ENCODE assay signal across 9 cellular contexts in the genomic region with DNA sequence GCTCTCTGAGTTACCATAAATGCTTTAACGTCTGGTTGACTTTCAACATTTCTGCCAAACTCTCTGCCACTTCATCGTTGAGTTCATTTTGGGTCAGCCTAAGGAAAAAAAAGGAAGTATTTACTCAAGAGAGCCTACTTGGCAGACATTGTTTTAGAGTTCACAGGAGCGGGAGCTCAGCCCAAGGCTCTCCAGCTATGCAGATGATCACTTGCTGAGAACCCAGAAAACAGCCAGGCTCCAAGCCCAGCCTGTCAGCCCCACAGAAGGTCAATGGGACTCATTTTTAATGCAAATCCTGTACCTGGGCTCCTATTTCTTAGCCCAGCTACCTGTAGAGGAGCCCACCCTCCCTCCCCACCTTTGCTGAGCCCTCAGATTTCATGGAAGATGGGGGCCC. TPM values are rescaled to one million over a fixed set of nuclear protein-coding genes. Genes with fewer than 3 reads are reported as not detected.
A peak's percentile ranks its signal among the peaks of the same experiment; 100 is the strongest.
DNase-seq lines count a peak whose midpoint lies in the region; ATAC-seq and TF ChIP-seq lines count a peak whose summit lies in the region.
"Had no signal": no experiment of that assay in that cellular context is flagged by ENCODE, and none has a peak within 500 bp of the region (broad histone marks: within the 10 kb centered on the region; RNA-seq: fewer than 3 reads in every experiment).

No MANE protein-coding gene starts in this region.

- no peak overlapping the region for H3K4me2 ChIP-seq in fibroblast of lung (ENCODE audit: extremely low read depth, insufficient read depth, low read length)

- peak overlapping the region; percentile 15 to 82 (median 72) for H3K4me3 Mint-ChIP-seq in naive B cell
- no peak overlapping the region for H3K4me3 Mint-ChIP-seq in CD8-positive, alpha-beta T cell
- H3K4me3 Mint-ChIP-seq in activated naive CD4-positive, alpha-beta T cell treated with anti-CD3 and anti-CD28 coated beads for 36 hours, result no peak overlapping the region

- peaks cover 72 to 87% (median 76%) of the 10 kb centered on the region in 3 donors for H3K4me1 Mint-ChIP-seq in naive B cell
- no peaks in the 10 kb centered on the region for H3K4me1 Mint-ChIP-seq in CD8-positive, alpha-beta T cell (ENCODE audit: low read depth)
- no peaks in the 10 kb centered on the region for H3K4me1 Mint-ChIP-seq in activated naive CD4-positive, alpha-beta T cell treated with anti-CD3 and anti-CD28 coated beads for 36 hours (ENCODE audit: low read depth)

- H3K4me1 ChIP-seq in fibroblast of lung (ENCODE audit: control insufficient read depth, extremely low read depth, insufficient read depth, low read length), result peaks cover 2% of the 10 kb centered on the region
- H3K4me1 ChIP-seq in CD8-positive, alpha-beta T cell (ENCODE audit: insufficient read depth, low read length), result no peaks in the 10 kb centered on the region

- no peaks in the 10 kb centered on the region for H3K27me3 Mint-ChIP-seq in naive B cell
- H3K27me3 Mint-ChIP-seq in CD8-positive, alpha-beta T cell (ENCODE audit: low read depth), result no peaks in the 10 kb centered on the region
- no peaks in the 10 kb centered on the region for H3K27me3 Mint-ChIP-seq in activated naive CD4-positive, alpha-beta T cell treated with anti-CD3 and anti-CD28 coated beads for 36 hours (ENCODE audit: low read depth)

- CTCF ChIA-PET in CD8-positive, alpha-beta T cell (lab: Charles Lee), result no interaction called here
- CTCF ChIA-PET in activated naive CD4-positive, alpha-beta T cell treated with anti-CD3 and anti-CD28 coated beads for 36 hours (lab: Charles Lee), result no interaction called here

- peak; percentile 33 to 47 for ATAC-seq in naive B cell (ENCODE audit: low read depth in 2 of 2)
- ATAC-seq in CD8-positive, alpha-beta T cell, result no peak

- peaks cover 15 to 33% of the 10 kb centered on the region in 2 donors for H3K36me3 Mint-ChIP-seq in naive B cell
- peaks cover 77% of the 10 kb centered on the region for H3K36me3 Mint-ChIP-seq in CD8-positive, alpha-beta T cell
- H3K36me3 Mint-ChIP-seq in activated naive CD4-positive, alpha-beta T cell treated with anti-CD3 and anti-CD28 coated beads for 36 hours (ENCODE audit: low read depth), result peaks cover 19% of the 10 kb centered on the region

- H3K9me3 Mint-ChIP-seq in naive B cell, result no peaks in the 10 kb centered on the region
- H3K9me3 Mint-ChIP-seq in CD8-positive, alpha-beta T cell, result no peaks in the 10 kb centered on the region
- no peaks in the 10 kb centered on the region for H3K9me3 Mint-ChIP-seq in activated naive CD4-positive, alpha-beta T cell treated with anti-CD3 and anti-CD28 coated beads for 36 hours

- H3K9ac ChIP-seq in fibroblast of lung (ENCODE audit: insufficient read depth, low read length), result no peak overlapping the region

- H3K27me3 ChIP-seq in fibroblast of lung (ENCODE audit: control insufficient read depth, insufficient read depth, low read length), result no peaks in the 10 kb centered on the region
- H3K27me3 ChIP-seq in CD8-positive, alpha-beta T cell (ENCODE audit: insufficient read depth, low read length), result no peaks in the 10 kb centered on the region

- POLR2A ChIA-PET in CD8-positive, alpha-beta T cell (lab: Charles Lee), result no interaction called here

- H3K27ac Mint-ChIP-seq in naive B cell, result peak overlapping the region in 5 of 6 donors; percentile 76 to 97 (median 90)
- no peak overlapping the region for H3K27ac Mint-ChIP-seq in CD8-positive, alpha-beta T cell
- no peak overlapping the region for H3K27ac Mint-ChIP-seq in activated naive CD4-positive, alpha-beta T cell treated with anti-CD3 and anti-CD28 coated beads for 36 hours

- peak; percentile 55 for DNase-seq in AG08396 (ENCODE audit: low spot score)
- DNase-seq in NCI-H446 (lab: John Stamatoyannopoulos, UW), result peak; percentile 74 to 93
- peak; percentile 79 to 91 for DNase-seq in fibroblast of lung (ENCODE audit: low read depth in 2 of 2)
- no peak for DNase-seq in naive B cell
- no peak for DNase-seq in CD8-positive, alpha-beta T cell
- DNase-seq in NCI-H1436 (lab: John Stamatoyannopoulos, UW), result no peak
- no peak for DNase-seq in activated naive CD4-positive, alpha-beta T cell treated with Interleukin-2 at 50 U/mL for 16 hours
- no peak for DNase-seq in activated naive CD4-positive, alpha-beta T cell treated with anti-CD3 and anti-CD28 coated beads for 36 hours
- DNase-seq: activated T-cell treated with anti-CD3 and anti-CD28 coated beads for 4 hours had no signal

- H4K20me1 ChIP-seq in fibroblast of lung (ENCODE audit: control insufficient read depth, extremely low read depth, insufficient read depth, low read length), result no peaks in the 10 kb centered on the region

- H3K9me3 ChIP-seq in fibroblast of lung (ENCODE audit: control insufficient read depth, insufficient read depth, low read depth, low read length), result no peaks in the 10 kb centered on the region
- H3K9me3 ChIP-seq in CD8-positive, alpha-beta T cell (ENCODE audit: low read length), result no peaks in the 10 kb centered on the region

- no peaks in the 10 kb centered on the region for H3K36me3 ChIP-seq in fibroblast of lung (ENCODE audit: control insufficient read depth, insufficient read depth, low read length)
- peaks cover 22% of the 10 kb centered on the region for H3K36me3 ChIP-seq in CD8-positive, alpha-beta T cell (ENCODE audit: insufficient read depth, low read length)

- H2AFZ ChIP-seq in fibroblast of lung (ENCODE audit: low read length), result no peak overlapping the region

- intact Hi-C loops in CD8-positive, alpha-beta T cell (cut with DNase I, micrococcal nuclease), result no loop called here
- intact Hi-C loops in activated naive CD4-positive, alpha-beta T cell treated with anti-CD3 and anti-CD28 coated beads for 36 hours (cut with micrococcal nuclease), result no loop called here

- TF ChIP-seq CTCF in fibroblast of lung (conservative IDR thresholded peaks at IDR 0.05 in 1 of 2, IDR thresholded peaks at IDR 0.05 in 1 of 2; ENCODE audit: low read depth in 1 of 2, low read length in 2 of 2), result no peak
- no peak for TF ChIP-seq CTCF in CD8-positive, alpha-beta T cell (IDR thresholded peaks at IDR 0.05)

- no peaks in the 10 kb centered on the region for H3K79me2 ChIP-seq in fibroblast of lung (ENCODE audit: control insufficient read depth, insufficient read depth, low read length)

- H3K27ac ChIP-seq in fibroblast of lung (ENCODE audit: insufficient read depth, low read length), result peak overlapping the region; percentile 4
- H3K27ac ChIP-seq in CD8-positive, alpha-beta T cell (ENCODE audit: low read depth, low read length), result no peak overlapping the region

- H3K4me3 ChIP-seq in fibroblast of lung (replicated peaks in 1 of 4; ENCODE audit: control extremely low read depth in 1 of 4, insufficient read depth in 1 of 4, low read depth in 3 of 4, low read length in 4 of 4), result no peak overlapping the region
- H3K4me3 ChIP-seq in CD8-positive, alpha-beta T cell (ENCODE audit: low read depth, low read length), result no peak overlapping the region

RNA-seq across cellular contexts. Expression of gene NOD1, which starts 45.5 kb away (rescaled TPM):
- total RNA-seq in fibroblast of lung, result 6.9 and 7.3 TPM in 2 replicates
- polyA plus RNA-seq in fibroblast of lung, result 2.8 and 3.3 TPM in 2 replicates
- 2.1 and 3.4 TPM in 2 replicates for polyA plus RNA-seq in fibroblast of lung (2012)
- 1.9 and 5.3 TPM in 2 replicates for polyA minus RNA-seq in fibroblast of lung (ENCODE audit: low replicate concordance)
- 10 to 100 TPM in 2 of 6 donors, 1 to 10 TPM in 4; 7.0 to 16.8 (median 8.6) TPM for polyA plus RNA-seq in naive B cell (ENCODE audit: low read depth in 6 of 6)
- 10 to 100 TPM in 1 of 2 experiments, 1 to 10 TPM in 1; 8.4 to 11.1 TPM for total RNA-seq in CD8-positive, alpha-beta T cell
- total RNA-seq in activated naive CD4-positive, alpha-beta T cell treated with anti-CD3 and anti-CD28 coated beads for 36 hours, result 1 to 10 TPM; 9.2 to 9.8 TPM

Comparison
In these comparisons a context has a peak if more than half of its experiments do, and no peak if none do; other contexts are left out.
1. DNase-seq: peak in AG08396 (single experiment), NCI-H446 (2 of 2) and fibroblast of lung (2 of 2); none in naive B cell (single experiment), CD8-positive, alpha-beta T cell (0 of 7), NCI-H1436 (single experiment), activated naive CD4-positive, alpha-beta T cell treated with Interleukin-2 at 50 U/mL for 16 hours (single experiment) and activated naive CD4-positive, alpha-beta T cell treated with anti-CD3 and anti-CD28 coated beads for 36 hours (single experiment).
2. H3K27ac Mint-ChIP-seq: peak in naive B cell (5 of 6); none in CD8-positive, alpha-beta T cell (single experiment) and activated naive CD4-positive, alpha-beta T cell treated with anti-CD3 and anti-CD28 coated beads for 36 hours (single experiment).
3. H3K4me3 Mint-ChIP-seq: peak in naive B cell (8 of 8); none in CD8-positive, alpha-beta T cell (single experiment) and activated naive CD4-positive, alpha-beta T cell treated with anti-CD3 and anti-CD28 coated beads for 36 hours (single experiment).